ENCODE assay signal across 7 cellular contexts in the genomic region with DNA sequence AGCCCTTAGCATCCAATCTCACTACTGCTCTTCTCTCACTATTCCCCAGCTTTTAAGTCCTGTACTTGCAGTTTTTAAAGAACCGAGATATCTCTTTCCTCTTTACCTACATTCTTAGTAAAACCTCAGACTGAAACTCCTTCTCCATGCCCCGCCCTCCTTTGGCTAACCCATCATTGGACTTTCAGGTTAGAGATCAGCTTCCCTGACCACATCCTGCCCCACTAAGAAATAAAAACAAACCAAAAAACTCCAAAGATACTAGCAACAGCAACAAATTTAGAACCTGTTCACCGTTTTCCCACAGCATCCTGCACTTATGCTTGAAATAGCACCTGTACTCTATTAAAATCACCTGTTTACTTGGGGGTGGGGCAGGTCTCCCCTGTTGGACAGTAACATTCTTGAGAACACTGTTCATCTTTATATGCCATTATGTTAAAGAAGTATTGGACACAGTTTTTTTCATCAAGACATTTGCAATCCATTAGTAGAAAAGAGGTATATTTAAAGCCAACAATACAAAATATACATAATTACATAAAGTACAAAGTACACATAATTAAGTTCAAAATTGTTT. TPM values are rescaled to one million over a fixed set of nuclear protein-coding genes. Genes with fewer than 3 reads are reported as not detected.
DNase-seq lines count a peak whose midpoint lies in the region; ATAC-seq lines count a peak whose summit lies in the region.

No MANE protein-coding gene starts in this region.

- DNase-seq in activated T-cell treated with anti-CD3 and anti-CD28 coated beads, Interleukin-2, amount 50 U/mL, for 1 hour: peak; percentile 34
- peak; percentile 53 for DNase-seq in stimulated activated CD8-positive, alpha-beta memory T cell treated with anti-CD3 and anti-CD28 coated beads, Interleukin-4, amount 100 ng/mL, for 48 hours
- DNase-seq in NCI-H510A treated with DMSO at 0.1 percent for 48 hours (lab: John Stamatoyannopoulos, UW) (no peak), left lobe of liver (ENCODE audit: low spot score) (no peak), NCI-H2196 treated with DMSO at 0.1 percent for 48 hours (lab: John Stamatoyannopoulos, UW; ENCODE audit: unreplicated experiment) (no peak)

- ATAC-seq in GM19468 (IDR thresholded peaks at IDR 0.05; ENCODE audit: extremely low read depth, unreplicated experiment) (peak; percentile 52), HG03558 (IDR thresholded peaks at IDR 0.05; ENCODE audit: extremely low read depth, unreplicated experiment) (peak; percentile 68), left lobe of liver (no peak)

RNA-seq across cellular contexts. Expression of gene SMAP1, which starts 16.3 kb away (rescaled TPM):
- total RNA-seq in left lobe of liver: 9.1 TPM

Comparison
In these comparisons a context has a peak if more than half of its experiments do, and no peak if none do; other contexts are left out.
1. DNase-seq: peak in activated T-cell treated with anti-CD3 and anti-CD28 coated beads, Interleukin-2, amount 50 U/mL, for 1 hour (single experiment) and stimulated activated CD8-positive, alpha-beta memory T cell treated with anti-CD3 and anti-CD28 coated beads, Interleukin-4, amount 100 ng/mL, for 48 hours (single experiment); none in NCI-H510A treated with DMSO at 0.1 percent for 48 hours (single experiment), left lobe of liver (single experiment) and NCI-H2196 treated with DMSO at 0.1 percent for 48 hours (single experiment).